ENCODE assay signal across 1 cellular context in the genomic region with DNA sequence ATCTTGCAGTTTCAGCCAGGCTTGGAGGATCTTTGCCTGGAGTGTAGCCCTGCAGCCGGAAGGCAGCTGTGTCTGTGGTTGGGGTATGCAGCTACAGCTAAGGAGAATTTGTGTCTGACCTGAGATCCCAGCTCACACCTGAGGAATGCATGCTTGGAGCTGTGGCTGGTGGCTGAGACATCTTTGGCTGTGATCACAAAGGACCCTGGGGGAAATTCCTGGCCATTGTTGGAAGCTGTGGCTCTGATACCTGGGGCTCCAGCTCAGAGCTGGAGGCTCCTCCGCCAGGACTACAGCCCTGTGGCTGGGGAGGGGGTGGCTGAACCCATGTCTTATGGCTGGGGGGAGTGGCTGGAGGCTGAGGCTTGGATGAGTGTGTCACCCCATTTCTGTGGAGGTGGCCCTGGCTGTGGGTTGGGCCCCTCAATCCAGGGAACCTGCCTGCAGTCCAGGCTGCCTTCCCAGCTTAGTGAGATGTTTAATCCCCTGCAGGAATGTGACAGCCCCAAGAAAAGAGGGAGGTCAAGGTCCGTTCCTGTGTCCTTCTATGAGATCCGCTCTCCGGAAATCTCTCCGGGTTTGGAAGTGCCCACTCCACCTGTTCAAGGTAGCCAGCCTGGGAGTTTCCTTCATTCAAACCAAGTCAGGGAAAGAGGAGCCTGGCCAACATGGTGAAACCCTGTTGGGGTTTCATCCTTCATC.
TF ChIP-seq lines count a peak whose summit lies in the region.

No MANE protein-coding gene starts in this region.

TF ChIP-seq in SK-N-SH, 30 proteins besides CTCF, POLR2A, EP300 and RAD21 (continued from another document):
- no peak for TF ChIP-seq RCOR1 (IDR thresholded peaks at IDR 0.05; ENCODE audit: low read length)
- TF ChIP-seq, protein P1, sequence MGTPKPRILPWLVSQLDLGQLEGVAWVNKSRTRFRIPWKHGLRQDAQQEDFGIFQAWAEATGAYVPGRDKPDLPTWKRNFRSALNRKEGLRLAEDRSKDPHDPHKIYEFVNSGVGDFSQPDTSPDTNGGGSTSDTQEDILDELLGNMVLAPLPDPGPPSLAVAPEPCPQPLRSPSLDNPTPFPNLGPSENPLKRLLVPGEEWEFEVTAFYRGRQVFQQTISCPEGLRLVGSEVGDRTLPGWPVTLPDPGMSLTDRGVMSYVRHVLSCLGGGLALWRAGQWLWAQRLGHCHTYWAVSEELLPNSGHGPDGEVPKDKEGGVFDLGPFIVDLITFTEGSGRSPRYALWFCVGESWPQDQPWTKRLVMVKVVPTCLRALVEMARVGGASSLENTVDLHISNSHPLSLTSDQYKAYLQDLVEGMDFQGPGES (IDR thresholded peaks at IDR 0.05; ENCODE audit: low read depth, low read length) = no peak
- no peak for TF ChIP-seq NRF1 (IDR thresholded peaks at IDR 0.05; ENCODE audit: low read depth, low read length)
- no peak for TF ChIP-seq POLR2AphosphoS5 (IDR thresholded peaks at IDR 0.05; ENCODE audit: low read depth, low read length)
- no peak for TF ChIP-seq YY1 (IDR thresholded peaks at IDR 0.05; ENCODE audit: low read depth)
TF ChIP-seq in SK-N-SH: peak in this region for 0.
